Comparison of ENCODE assay signal across 1 cellular context in the genomic region with DNA sequence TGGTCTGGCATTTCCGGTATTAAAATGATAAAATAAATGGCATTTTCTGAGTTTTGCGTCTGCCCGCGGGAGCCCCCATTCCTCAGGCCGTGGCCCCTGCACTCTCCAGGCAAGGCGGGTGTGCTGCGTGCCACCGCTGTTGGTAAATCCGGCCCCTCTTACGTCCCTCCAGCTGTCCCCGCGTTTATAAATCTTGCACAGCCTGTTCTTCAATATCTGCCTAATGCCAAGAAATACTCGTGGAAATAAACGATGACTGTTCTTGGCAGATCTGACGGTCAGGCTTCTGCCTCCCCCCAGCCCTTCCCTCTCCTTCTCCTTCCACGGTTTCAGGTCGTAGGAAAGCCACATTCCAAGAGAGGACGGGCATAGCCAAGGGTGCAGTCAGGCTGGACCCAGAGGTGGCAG.
TF ChIP-seq lines count a peak whose summit lies in the region.

No MANE protein-coding gene starts in this region.

TF ChIP-seq in H1, 55 proteins besides CTCF, POLR2A, EP300 and RAD21:
- TF ChIP-seq SIRT6 (IDR thresholded peaks at IDR 0.05; ENCODE audit: low read length) (no peak), KDM4A (IDR thresholded peaks at IDR 0.05; ENCODE audit: low read depth, low read length, severe bottlenecking) (no peak), TEAD4 (IDR thresholded peaks at IDR 0.05; ENCODE audit: low read depth, low read length) (no peak), SAP30 (IDR thresholded peaks at IDR 0.05; ENCODE audit: insufficient read depth, insufficient replicate concordance, low read length) (no peak), SP4 (IDR thresholded peaks at IDR 0.05; ENCODE audit: low read length) (no peak), TAF1 (IDR thresholded peaks at IDR 0.05; ENCODE audit: low read depth, low read length) (no peak), BACH1 (IDR thresholded peaks at IDR 0.05; ENCODE audit: low read length) (no peak), POLR2AphosphoS5 (IDR thresholded peaks at IDR 0.05; ENCODE audit: low read depth, low read length) (no peak), ATF2 (IDR thresholded peaks at IDR 0.05; ENCODE audit: low read length) (no peak), RFX5 (IDR thresholded peaks at IDR 0.05; ENCODE audit: borderline replicate concordance, low read depth, low read length) (no peak), POU5F1 (IDR thresholded peaks at IDR 0.05; ENCODE audit: low read depth, low read length) (no peak), BRCA1 (IDR thresholded peaks at IDR 0.05; ENCODE audit: low read depth, low read length) (no peak), ZNF274 (IDR thresholded peaks at IDR 0.05; ENCODE audit: borderline replicate concordance, extremely low read depth, low read length) (no peak), BCL11A (IDR thresholded peaks at IDR 0.05; ENCODE audit: low read depth in 2 of 2, low read length in 2 of 2) (no peak), CBX5 (IDR thresholded peaks at IDR 0.05; ENCODE audit: low read depth, low read length) (no peak), CHD2 (IDR thresholded peaks at IDR 0.05; ENCODE audit: low read length) (no peak), SRF (IDR thresholded peaks at IDR 0.05; ENCODE audit: low read depth, low read length) (no peak)
- TF ChIP-seq, protein P1, sequence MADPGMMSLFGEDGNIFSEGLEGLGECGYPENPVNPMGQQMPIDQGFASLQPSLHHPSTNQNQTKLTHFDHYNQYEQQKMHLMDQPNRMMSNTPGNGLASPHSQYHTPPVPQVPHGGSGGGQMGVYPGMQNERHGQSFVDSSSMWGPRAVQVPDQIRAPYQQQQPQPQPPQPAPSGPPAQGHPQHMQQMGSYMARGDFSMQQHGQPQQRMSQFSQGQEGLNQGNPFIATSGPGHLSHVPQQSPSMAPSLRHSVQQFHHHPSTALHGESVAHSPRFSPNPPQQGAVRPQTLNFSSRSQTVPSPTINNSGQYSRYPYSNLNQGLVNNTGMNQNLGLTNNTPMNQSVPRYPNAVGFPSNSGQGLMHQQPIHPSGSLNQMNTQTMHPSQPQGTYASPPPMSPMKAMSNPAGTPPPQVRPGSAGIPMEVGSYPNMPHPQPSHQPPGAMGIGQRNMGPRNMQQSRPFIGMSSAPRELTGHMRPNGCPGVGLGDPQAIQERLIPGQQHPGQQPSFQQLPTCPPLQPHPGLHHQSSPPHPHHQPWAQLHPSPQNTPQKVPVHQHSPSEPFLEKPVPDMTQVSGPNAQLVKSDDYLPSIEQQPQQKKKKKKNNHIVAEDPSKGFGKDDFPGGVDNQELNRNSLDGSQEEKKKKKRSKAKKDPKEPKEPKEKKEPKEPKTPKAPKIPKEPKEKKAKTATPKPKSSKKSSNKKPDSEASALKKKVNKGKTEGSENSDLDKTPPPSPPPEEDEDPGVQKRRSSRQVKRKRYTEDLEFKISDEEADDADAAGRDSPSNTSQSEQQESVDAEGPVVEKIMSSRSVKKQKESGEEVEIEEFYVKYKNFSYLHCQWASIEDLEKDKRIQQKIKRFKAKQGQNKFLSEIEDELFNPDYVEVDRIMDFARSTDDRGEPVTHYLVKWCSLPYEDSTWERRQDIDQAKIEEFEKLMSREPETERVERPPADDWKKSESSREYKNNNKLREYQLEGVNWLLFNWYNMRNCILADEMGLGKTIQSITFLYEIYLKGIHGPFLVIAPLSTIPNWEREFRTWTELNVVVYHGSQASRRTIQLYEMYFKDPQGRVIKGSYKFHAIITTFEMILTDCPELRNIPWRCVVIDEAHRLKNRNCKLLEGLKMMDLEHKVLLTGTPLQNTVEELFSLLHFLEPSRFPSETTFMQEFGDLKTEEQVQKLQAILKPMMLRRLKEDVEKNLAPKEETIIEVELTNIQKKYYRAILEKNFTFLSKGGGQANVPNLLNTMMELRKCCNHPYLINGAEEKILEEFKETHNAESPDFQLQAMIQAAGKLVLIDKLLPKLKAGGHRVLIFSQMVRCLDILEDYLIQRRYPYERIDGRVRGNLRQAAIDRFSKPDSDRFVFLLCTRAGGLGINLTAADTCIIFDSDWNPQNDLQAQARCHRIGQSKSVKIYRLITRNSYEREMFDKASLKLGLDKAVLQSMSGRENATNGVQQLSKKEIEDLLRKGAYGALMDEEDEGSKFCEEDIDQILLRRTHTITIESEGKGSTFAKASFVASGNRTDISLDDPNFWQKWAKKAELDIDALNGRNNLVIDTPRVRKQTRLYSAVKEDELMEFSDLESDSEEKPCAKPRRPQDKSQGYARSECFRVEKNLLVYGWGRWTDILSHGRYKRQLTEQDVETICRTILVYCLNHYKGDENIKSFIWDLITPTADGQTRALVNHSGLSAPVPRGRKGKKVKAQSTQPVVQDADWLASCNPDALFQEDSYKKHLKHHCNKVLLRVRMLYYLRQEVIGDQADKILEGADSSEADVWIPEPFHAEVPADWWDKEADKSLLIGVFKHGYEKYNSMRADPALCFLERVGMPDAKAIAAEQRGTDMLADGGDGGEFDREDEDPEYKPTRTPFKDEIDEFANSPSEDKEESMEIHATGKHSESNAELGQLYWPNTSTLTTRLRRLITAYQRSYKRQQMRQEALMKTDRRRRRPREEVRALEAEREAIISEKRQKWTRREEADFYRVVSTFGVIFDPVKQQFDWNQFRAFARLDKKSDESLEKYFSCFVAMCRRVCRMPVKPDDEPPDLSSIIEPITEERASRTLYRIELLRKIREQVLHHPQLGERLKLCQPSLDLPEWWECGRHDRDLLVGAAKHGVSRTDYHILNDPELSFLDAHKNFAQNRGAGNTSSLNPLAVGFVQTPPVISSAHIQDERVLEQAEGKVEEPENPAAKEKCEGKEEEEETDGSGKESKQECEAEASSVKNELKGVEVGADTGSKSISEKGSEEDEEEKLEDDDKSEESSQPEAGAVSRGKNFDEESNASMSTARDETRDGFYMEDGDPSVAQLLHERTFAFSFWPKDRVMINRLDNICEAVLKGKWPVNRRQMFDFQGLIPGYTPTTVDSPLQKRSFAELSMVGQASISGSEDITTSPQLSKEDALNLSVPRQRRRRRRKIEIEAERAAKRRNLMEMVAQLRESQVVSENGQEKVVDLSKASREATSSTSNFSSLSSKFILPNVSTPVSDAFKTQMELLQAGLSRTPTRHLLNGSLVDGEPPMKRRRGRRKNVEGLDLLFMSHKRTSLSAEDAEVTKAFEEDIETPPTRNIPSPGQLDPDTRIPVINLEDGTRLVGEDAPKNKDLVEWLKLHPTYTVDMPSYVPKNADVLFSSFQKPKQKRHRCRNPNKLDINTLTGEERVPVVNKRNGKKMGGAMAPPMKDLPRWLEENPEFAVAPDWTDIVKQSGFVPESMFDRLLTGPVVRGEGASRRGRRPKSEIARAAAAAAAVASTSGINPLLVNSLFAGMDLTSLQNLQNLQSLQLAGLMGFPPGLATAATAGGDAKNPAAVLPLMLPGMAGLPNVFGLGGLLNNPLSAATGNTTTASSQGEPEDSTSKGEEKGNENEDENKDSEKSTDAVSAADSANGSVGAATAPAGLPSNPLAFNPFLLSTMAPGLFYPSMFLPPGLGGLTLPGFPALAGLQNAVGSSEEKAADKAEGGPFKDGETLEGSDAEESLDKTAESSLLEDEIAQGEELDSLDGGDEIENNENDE (IDR thresholded peaks at IDR 0.05; ENCODE audit: insufficient replicate concordance, low read length), result no peak
- TF ChIP-seq, protein P2, sequence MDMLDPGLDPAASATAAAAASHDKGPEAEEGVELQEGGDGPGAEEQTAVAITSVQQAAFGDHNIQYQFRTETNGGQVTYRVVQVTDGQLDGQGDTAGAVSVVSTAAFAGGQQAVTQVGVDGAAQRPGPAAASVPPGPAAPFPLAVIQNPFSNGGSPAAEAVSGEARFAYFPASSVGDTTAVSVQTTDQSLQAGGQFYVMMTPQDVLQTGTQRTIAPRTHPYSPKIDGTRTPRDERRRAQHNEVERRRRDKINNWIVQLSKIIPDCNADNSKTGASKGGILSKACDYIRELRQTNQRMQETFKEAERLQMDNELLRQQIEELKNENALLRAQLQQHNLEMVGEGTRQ (IDR thresholded peaks at IDR 0.05; ENCODE audit: low read length), result no peak
